15 cellular contexts compared by ENCODE assay signal in genomic region chr9:91992636-91993035, GRCh38. TPM values are rescaled to one million over a fixed set of nuclear protein-coding genes. Genes with fewer than 3 reads are reported as not detected.
DNase-seq lines count a peak whose midpoint lies in the region; ATAC-seq and TF ChIP-seq lines count a peak whose summit lies in the region.
"Had no signal": no experiment of that assay in that cellular context is flagged by ENCODE, and none has a peak within 500 bp of the region (broad histone marks: within the 10 kb centered on the region; RNA-seq: fewer than 3 reads in every experiment).

No MANE protein-coding gene starts in this region.

- ATAC-seq in GM19467 (IDR thresholded peaks at IDR 0.05; ENCODE audit: unreplicated experiment): no peak
- ATAC-seq: pancreas, Right ventricle myocardium inferior had no signal

- peak overlapping the region; percentile 61 for H3K9ac ChIP-seq in adipocyte (ENCODE audit: low read length)

- no peak for TF ChIP-seq CTCF in fibroblast of villous mesenchyme (IDR thresholded peaks at IDR 0.05; ENCODE audit: insufficient read depth, low read depth, low read length)

- H3K4me1 ChIP-seq in adipocyte (ENCODE audit: control insufficient read depth, insufficient read depth, low read length): peaks cover 18% of the 10 kb centered on the region
- H3K4me1 ChIP-seq: pancreas had no signal

- no peaks in the 10 kb centered on the region for H3K9me3 ChIP-seq in adipocyte (ENCODE audit: control insufficient read depth, low read length)
- H3K9me3 ChIP-seq: Caco-2, pancreas had no signal

- no peaks in the 10 kb centered on the region for H3K27me3 ChIP-seq in adipocyte (replicated peaks; ENCODE audit: control insufficient read depth, insufficient read depth, low read length)

- no peaks in the 10 kb centered on the region for H3K36me3 ChIP-seq in adipocyte (ENCODE audit: control insufficient read depth, insufficient read depth, low read length, severe bottlenecking)
- H3K36me3 ChIP-seq: pancreas had no signal

- peak; percentile 6 for DNase-seq in NCI-H2227 (lab: John Stamatoyannopoulos, UW; ENCODE audit: unreplicated experiment)
- no peak for DNase-seq in NCI-H2227 treated with DMSO at 0.1 percent for 48 hours (lab: John Stamatoyannopoulos, UW)
- peak; percentile 28 for DNase-seq in adipocyte (ENCODE audit: low read depth)
- peak; percentile 86 for DNase-seq in fibroblast of villous mesenchyme (ENCODE audit: low read depth)
- DNase-seq in T-helper 1 cell: no peak
- DNase-seq in HCEC 1CT: no peak
- no peak for DNase-seq in stimulated activated CD4-positive, alpha-beta T cell treated with anti-CD3 and anti-CD28 coated beads, Interleukin-12 subunit alpha, Interleukin-12 subunit beta, amount 100 ng/mL, for 4 hours
- DNase-seq: activated CD8-positive, alpha-beta memory T cell treated with anti-CD3 and anti-CD28 coated beads, Interleukin-2, amount 50 U/mL, for 48 hours; Caco-2; hippocampal formation; pancreas; T-helper 9 cell had no signal

- H3K4me3 ChIP-seq in adipocyte (ENCODE audit: low read length) (peak overlapping the region; percentile 68), fibroblast of villous mesenchyme (ENCODE audit: low read depth, low read length) (no peak overlapping the region)
- H3K4me3 ChIP-seq: pancreas, smooth muscle cell had no signal

RNA-seq across cellular contexts. Expression of gene ROR2, which starts 42.6 kb away (rescaled TPM):
- total RNA-seq in fibroblast of villous mesenchyme: 3.0 and 5.2 TPM in 2 replicates

Comparison
In these comparisons a context has a peak if more than half of its experiments do, and no peak if none do; other contexts are left out.
1. DNase-seq: peak in NCI-H2227 (single experiment), adipocyte (single experiment) and fibroblast of villous mesenchyme (single experiment); none in NCI-H2227 treated with DMSO at 0.1 percent for 48 hours (single experiment), T-helper 1 cell (0 of 5), HCEC 1CT (single experiment) and stimulated activated CD4-positive, alpha-beta T cell treated with anti-CD3 and anti-CD28 coated beads, Interleukin-12 subunit alpha, Interleukin-12 subunit beta, amount 100 ng/mL, for 4 hours (single experiment).